ENCODE assay signal across 23 cellular contexts in genomic region chrX:83145910-83146309, GRCh38.
"Had no signal": no experiment of that assay in that cellular context is flagged by ENCODE, and none has a peak within 500 bp of the region (broad histone marks: within the 10 kb centered on the region; RNA-seq: fewer than 3 reads in every experiment).

No MANE protein-coding gene starts in this region.

- H3K4me3 Mint-ChIP-seq: naive B cell; nephron; stimulated activated naive B cell treated with anti-CD40 and anti-IgM and Interleukin-4, amounts not matched to agents 10 μg/mL and 1 μg/mL and 100 μg/mL, for 72 hours; stimulated activated naive CD8-positive, alpha-beta T cell treated with anti-CD3 and anti-CD28 coated beads, Interleukin-15, amount 100 ng/mL, for 72 hours had no signal

- H3K36me3 Mint-ChIP-seq: naive B cell; stimulated activated naive B cell treated with anti-CD40 and anti-IgM and Interleukin-4, amounts not matched to agents 10 μg/mL and 1 μg/mL and 100 μg/mL, for 72 hours had no signal

- ATAC-seq: gastroesophageal sphincter; left colon; left ventricle myocardium superior; psoas muscle; sciatic nerve; stimulated activated naive B cell treated with anti-CD40 and anti-IgM and Interleukin-4, amounts not matched to agents 10 μg/mL and 1 μg/mL and 100 μg/mL, for 72 hours; stimulated activated naive CD8-positive, alpha-beta T cell treated with anti-CD3 and anti-CD28 coated beads, Interleukin-15, amount 100 ng/mL, for 72 hours; upper lobe of right lung had no signal

- H3K27me3 ChIP-seq: esophagus squamous epithelium, gastroesophageal sphincter, testis, upper lobe of right lung, vagina had no signal

- FAIRE-seq: kidney had no signal

- H3K9me3 ChIP-seq: esophagus squamous epithelium, gastroesophageal sphincter, psoas muscle, testis, tibial nerve, upper lobe of right lung, vagina had no signal

- H3K9me3 Mint-ChIP-seq: nephron; stimulated activated naive B cell treated with anti-CD40 and anti-IgM and Interleukin-4, amounts not matched to agents 10 μg/mL and 1 μg/mL and 100 μg/mL, for 72 hours; stimulated activated naive CD8-positive, alpha-beta T cell treated with anti-CD3 and anti-CD28 coated beads, Interleukin-15, amount 100 ng/mL, for 72 hours had no signal

- H3K36me3 ChIP-seq: esophagus squamous epithelium, gastroesophageal sphincter, tibial nerve, upper lobe of right lung, vagina had no signal

- H3K27me3 Mint-ChIP-seq: naive B cell; stimulated activated naive B cell treated with anti-CD40 and anti-IgM and Interleukin-4, amounts not matched to agents 10 μg/mL and 1 μg/mL and 100 μg/mL, for 72 hours; stimulated activated naive CD8-positive, alpha-beta T cell treated with anti-CD3 and anti-CD28 coated beads, Interleukin-15, amount 100 ng/mL, for 72 hours had no signal

- H3K4me3 ChIP-seq: esophagus squamous epithelium, gastroesophageal sphincter, lung, psoas muscle, skin epidermis, testis, tibial nerve, upper lobe of right lung, vagina had no signal

- H3K27ac ChIP-seq: esophagus squamous epithelium, gastroesophageal sphincter, psoas muscle, skin epidermis, testis, tibial nerve, upper lobe of right lung, vagina had no signal

- H3K4me1 Mint-ChIP-seq: naive B cell; nephron; stimulated activated naive B cell treated with anti-CD40 and anti-IgM and Interleukin-4, amounts not matched to agents 10 μg/mL and 1 μg/mL and 100 μg/mL, for 72 hours; stimulated activated naive CD8-positive, alpha-beta T cell treated with anti-CD3 and anti-CD28 coated beads, Interleukin-15, amount 100 ng/mL, for 72 hours had no signal

- H3K4me1 ChIP-seq: esophagus squamous epithelium, gastroesophageal sphincter, psoas muscle, testis, tibial nerve, upper lobe of right lung, vagina had no signal

- H3K27ac Mint-ChIP-seq: naive B cell; nephron; stimulated activated naive B cell treated with anti-CD40 and anti-IgM and Interleukin-4, amounts not matched to agents 10 μg/mL and 1 μg/mL and 100 μg/mL, for 72 hours had no signal

- DNase-seq: dermis blood vessel endothelial cell; esophagus squamous epithelium; foreskin fibroblast; kidney; left colon; left ventricle myocardium superior; mesenchymal stem cell; midbrain; naive B cell; psoas muscle; stimulated activated CD4-positive, alpha-beta T cell treated with anti-CD3 and anti-CD28 coated beads, Interleukin-2, amount 100 ng/mL, for 24 hours; stimulated activated CD4-positive, alpha-beta T cell treated with anti-CD3 and anti-CD28 coated beads, Interleukin-4, amount 100 ng/mL, for 4 hours; stimulated activated naive B cell treated with anti-CD40 and anti-IgM and Interleukin-4, amounts not matched to agents 10 μg/mL and 1 μg/mL and 100 μg/mL, for 72 hours; stimulated activated naive CD8-positive, alpha-beta T cell treated with anti-CD3 and anti-CD28 coated beads, Interleukin-15, amount 100 ng/mL, for 72 hours; testis; upper lobe of right lung had no signal
